ENCODE assay signal across 1 cellular context in the genomic region with DNA sequence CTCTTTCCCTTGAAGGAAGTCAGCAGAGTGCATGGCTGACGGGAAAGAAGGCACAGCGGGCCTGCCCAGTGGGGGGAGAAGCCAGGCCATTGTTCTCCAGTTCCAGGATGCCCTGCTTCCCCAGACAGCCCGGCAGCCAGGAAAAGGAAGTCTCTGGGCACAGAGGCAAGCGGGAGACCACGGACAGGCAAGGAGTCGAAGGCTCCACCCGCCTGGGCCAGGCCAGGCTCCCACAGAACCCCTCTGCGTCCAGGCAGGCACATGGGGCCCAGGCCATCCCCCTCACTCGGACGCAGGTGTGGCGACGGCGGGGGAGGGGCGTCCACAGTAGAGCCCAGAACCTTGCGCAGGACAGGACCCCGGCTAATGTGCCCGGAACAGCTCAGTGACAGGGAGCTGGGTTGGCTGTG.
TF ChIP-seq lines count a peak whose summit lies in the region.

No MANE protein-coding gene starts in this region.

TF ChIP-seq in HepG2, 621 proteins besides CTCF, POLR2A, EP300 and RAD21:
- TF ChIP-seq NFYB (CRISPR knock-in tag; IDR thresholded peaks at IDR 0.05) (no peak), RBFOX2 (IDR thresholded peaks at IDR 0.05; ENCODE audit: low read depth, low read length) (0 out of 2 replicates have a peak, but pooled peaks have one; percentile 3)
